8 cellular contexts compared by ENCODE assay signal in genomic region chr12:26195250-26195640, GRCh38. TPM values are rescaled to one million over a fixed set of nuclear protein-coding genes. Genes with fewer than 3 reads are reported as not detected.
A peak's percentile ranks its signal among the peaks of the same experiment; 100 is the strongest.
DNase-seq lines count a peak whose midpoint lies in the region; ATAC-seq and TF ChIP-seq lines count a peak whose summit lies in the region.

SSPN (plus strand) TSS chr12:26195573; CDS start chr12:26195673, 100 bp downstream.

- H3K36me3 ChIP-seq in A673 (ENCODE audit: insufficient read depth, low read length, poor library complexity, severe bottlenecking) (no peaks in the 10 kb centered on the region), KMS-11 (ENCODE audit: insufficient read depth) (no peaks in the 10 kb centered on the region), psoas muscle (ENCODE audit: insufficient read depth in 1 of 2, low read depth in 1 of 2) (no peaks in the 10 kb centered on the region)

- H3K27me3 ChIP-seq in A673 (replicated peaks; ENCODE audit: insufficient read depth, low read depth, low read length, poor library complexity), result no peaks in the 10 kb centered on the region
- H3K27me3 ChIP-seq in KMS-11 (ENCODE audit: insufficient read depth, low read depth), result no peaks in the 10 kb centered on the region
- no peaks in the 10 kb centered on the region for H3K27me3 ChIP-seq in psoas muscle (ENCODE audit: insufficient read depth in 3 of 3, low read length in 2 of 3)

- peaks cover 23% of the 10 kb centered on the region for H3K4me1 ChIP-seq in A673 (ENCODE audit: insufficient read depth, low read length, poor library complexity, severe bottlenecking)
- H3K4me1 ChIP-seq in KMS-11 (ENCODE audit: low read depth, poor library complexity, severe bottlenecking), result peaks cover 6% of the 10 kb centered on the region
- H3K4me1 ChIP-seq in psoas muscle, result peaks cover 28% of the 10 kb centered on the region

- peak within 1 kb of the TSS; percentile 65 for H3K9ac ChIP-seq in KMS-11

- H3K27ac ChIP-seq in A673 (ENCODE audit: low read depth, low read length, poor library complexity, severe bottlenecking), result peak within 1 kb of the TSS; percentile 61
- H3K27ac ChIP-seq in KMS-11, result peak within 1 kb of the TSS; percentile 37; the same call in 1 of the 2 replicates
- peak within 1 kb of the TSS; percentile 89 for H3K27ac ChIP-seq in psoas muscle

- H2AFZ ChIP-seq in KMS-11 (ENCODE audit: low read depth), result peak within 1 kb of the TSS; percentile 79

- CTCF ChIA-PET in A673 (lab: Charles Lee), result no interaction called here

- H3K4me3 ChIP-seq in A673 (ENCODE audit: low read depth, low read length, poor library complexity, severe bottlenecking) (peak within 1 kb of the TSS; percentile 46), GM12865 (ENCODE audit: low read depth, low read length) (peak within 1 kb of the TSS; percentile 40), KMS-11 (IDR thresholded peaks at IDR 0.05; ENCODE audit: insufficient read depth, low read depth, low read length) (no peak within 1 kb of the TSS), astrocyte of the cerebellum (ENCODE audit: low read depth, low read length) (peak within 1 kb of the TSS; percentile 54), iPS-11a (ENCODE audit: low read depth, low read length) (peak within 1 kb of the TSS; percentile 66), psoas muscle (peak within 1 kb of the TSS; percentile 82)

- WGBS in psoas muscle, 3 donors, result 0% methylated on average over 35 of the region's 35 CpGs

- H4K20me1 ChIP-seq in KMS-11 (ENCODE audit: insufficient read depth), result no peaks in the 10 kb centered on the region

- in situ Hi-C loops in astrocyte of the cerebellum (cut with HindIII; ENCODE audit: low sequenced_read_pairs), result no loop called here

- H3K79me2 ChIP-seq in KMS-11 (ENCODE audit: insufficient read depth, low read depth), result no peaks in the 10 kb centered on the region

- BruUV-seq in A673 (replicated peaks; lab: Mats Ljungman, UMichigan), result no TSS peak

- POLR2A ChIA-PET in A673 (lab: Charles Lee; ENCODE audit: low non-redundant PET), result no interaction called here

- no peak for TF ChIP-seq CTCF in A673 (conservative IDR thresholded peaks at IDR 0.05; ENCODE audit: low read depth, low read length)
- no peak for TF ChIP-seq CTCF in GM12865 (IDR thresholded peaks at IDR 0.05; ENCODE audit: insufficient read depth, low read depth, low read length, missing control alignments)
- TF ChIP-seq CTCF in KMS-11 (conservative IDR thresholded peaks at IDR 0.05; ENCODE audit: low read depth, low read length), result no peak
- no peak for TF ChIP-seq CTCF in astrocyte of the cerebellum (IDR thresholded peaks at IDR 0.05; ENCODE audit: low read depth, low read length, missing control alignments)
- TF ChIP-seq CTCF in psoas muscle (IDR thresholded peaks at IDR 0.05), result no peak

- H3K9me3 ChIP-seq in A673 (ENCODE audit: low read depth, low read length, poor library complexity, severe bottlenecking), result no peaks in the 10 kb centered on the region
- no peaks in the 10 kb centered on the region for H3K9me3 ChIP-seq in psoas muscle

- H3K4me2 ChIP-seq in KMS-11, result peak within 1 kb of the TSS; percentile 60

- DNase-seq in A673 (ENCODE audit: low spot score) (peak; percentile 79), GM12865 (ENCODE audit: low read depth) (peak; percentile 21), astrocyte of the cerebellum (ENCODE audit: low read depth) (peak; percentile 37), psoas muscle (peak; percentile 74 to 87), SKM-1 (lab: John Stamatoyannopoulos, UW; ENCODE audit: unreplicated experiment) (no peak)

- intact Hi-C loops in A673 (cut with micrococcal nuclease; ENCODE audit: unreplicated experiment) (loop anchor here (5.0 kb wide), 1 partner anchor 73 kb away; no protein-coding TSS in a partner anchor), psoas muscle (cut with DNase I) (loop anchor here in 1 of 2 donors (5.0 kb wide), 1 partner anchor 68 kb away; the partner anchor contains the start of gene BHLHE41)

- ATAC-seq in psoas muscle (peak; percentile 62 to 72 (median 66)), HG03196 (IDR thresholded peaks at IDR 0.05; ENCODE audit: unreplicated experiment) (no peak)

RNA-seq across cellular contexts. Expression of gene SSPN, which starts in this region (rescaled TPM):
- total RNA-seq in A673 (2021), result 9.8 and 10.3 TPM in 2 replicates
- 10 to 100 TPM; 45.4 to 88.7 (median 73.5) TPM for total RNA-seq in psoas muscle
- 10 to 100 TPM in 2 of 3 donors, 1 to 10 TPM in 1; 8.3 to 24.4 (median 15.2) TPM for polyA plus RNA-seq in psoas muscle

Comparison
In these comparisons a context has a peak if more than half of its experiments do, and no peak if none do; other contexts are left out.
1. H3K27ac ChIP-seq: peak in every context shown above with its lines; median percentile 89 in psoas muscle; 61 in A673; 37 in KMS-11.